In the genomic region with DNA sequence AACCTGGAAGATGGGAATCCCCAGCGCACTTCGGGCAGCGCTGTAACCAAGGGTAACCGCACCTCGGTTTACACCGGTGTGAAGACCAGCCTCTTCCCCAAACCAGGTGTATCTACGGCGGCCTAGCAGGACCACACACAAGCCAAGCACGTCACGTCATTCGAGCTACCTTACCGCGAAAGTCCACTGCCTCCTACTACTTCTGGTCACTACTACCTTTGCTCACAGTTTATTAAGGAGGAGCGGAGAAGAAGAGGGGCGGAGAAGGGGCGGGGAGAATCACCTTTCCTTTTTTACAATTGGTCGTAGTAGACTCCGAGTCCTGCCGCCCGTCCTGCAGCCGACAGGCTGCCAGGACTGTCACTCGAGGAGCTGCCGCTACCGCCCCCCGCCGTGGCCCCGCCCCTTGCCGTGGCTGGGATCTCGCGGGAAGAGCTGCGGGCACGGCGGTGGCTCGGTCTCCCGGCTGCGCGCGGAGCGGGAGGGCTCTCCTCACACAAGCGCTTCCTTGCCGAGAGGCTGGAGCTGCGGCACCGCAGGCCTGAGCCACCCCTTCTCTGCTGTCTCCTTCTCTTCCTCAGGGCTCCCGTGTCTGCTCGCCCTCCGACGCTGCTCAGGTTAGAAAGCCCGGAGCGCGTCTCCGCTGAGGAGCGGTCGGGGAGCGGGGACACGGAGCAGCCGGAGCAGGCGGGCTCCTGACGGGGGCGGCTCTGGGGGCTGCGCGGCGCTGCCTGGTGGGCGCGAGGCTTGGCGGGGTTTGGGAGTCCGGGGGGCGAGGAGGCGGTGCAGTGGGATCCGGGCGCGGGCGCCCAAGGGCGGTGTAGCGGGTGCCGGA, we compare ENCODE assay signal across 8 cellular contexts. TPM values are rescaled to one million over a fixed set of nuclear protein-coding genes. Genes with fewer than 3 reads are reported as not detected.
DNase-seq lines count a peak whose midpoint lies in the region; ATAC-seq and TF ChIP-seq lines count a peak whose summit lies in the region.

A gene (plus strand): TSS at position 495 of the 835 bp plus-strand sequence. CDS start 95,172 bp downstream, outside the sequence.

- H3K4me1 Mint-ChIP-seq in naive thymus-derived CD8-positive, alpha-beta T cell, result peaks cover 14 to 29% (median 15%) of the 10 kb centered on the region in 4 donors
- H3K4me1 Mint-ChIP-seq in stimulated activated naive B cell treated with anti-CD40 and anti-IgM and Interleukin-4, amounts not matched to agents 10 μg/mL and 1 μg/mL and 100 μg/mL, for 72 hours, result peaks cover 13 to 19% of the 10 kb centered on the region in 2 donors

- CTCF ChIA-PET in RWPE1 (lab: Yijun Ruan, JAX), result interaction anchor here (0.6 to 1.1 kb wide), 2 partner anchors 9 to 476 kb away, joined by 4 read pairs; no protein-coding TSS in a partner anchor

- peak; percentile 92 to 93 for ATAC-seq in naive thymus-derived CD8-positive, alpha-beta T cell
- ATAC-seq in stimulated activated naive B cell treated with anti-CD40 and anti-IgM and Interleukin-4, amounts not matched to agents 10 μg/mL and 1 μg/mL and 100 μg/mL, for 72 hours (replicated peaks), result peak; percentile 94 to 97

- H3K27ac ChIP-seq in RWPE1, result peak within 1 kb of the TSS; percentile 76

- DNase-seq in EH (ENCODE audit: low read depth), result peak; percentile 97
- DNase-seq in H4 (ENCODE audit: low spot score), result peak; percentile 94
- DNase-seq in LoVo (ENCODE audit: low spot score), result peak; percentile 99
- peak; percentile 100 for DNase-seq in RWPE1 (ENCODE audit: low spot score)
- DNase-seq in activated T-helper 9 cell treated with anti-CD3 and anti-CD28 coated beads, Interleukin-2, amount 50 U/mL, for 16 hours (ENCODE audit: low read depth), result peak; percentile 87
- peak; percentile 89 for DNase-seq in fibroblast of peridontal ligament (ENCODE audit: extremely low read depth)
- DNase-seq in naive thymus-derived CD8-positive, alpha-beta T cell, result peak; percentile 86 to 95 (median 92)
- peak; percentile 93 for DNase-seq in stimulated activated naive B cell treated with anti-CD40 and anti-IgM and Interleukin-4, amounts not matched to agents 10 μg/mL and 1 μg/mL and 100 μg/mL, for 72 hours

- H3K4me3 Mint-ChIP-seq in naive thymus-derived CD8-positive, alpha-beta T cell, result peak within 1 kb of the TSS; percentile 95 to 99 (median 97)
- peak within 1 kb of the TSS; percentile 95 to 96 for H3K4me3 Mint-ChIP-seq in stimulated activated naive B cell treated with anti-CD40 and anti-IgM and Interleukin-4, amounts not matched to agents 10 μg/mL and 1 μg/mL and 100 μg/mL, for 72 hours

- peaks cover 0 to 9% (median 0%) of the 10 kb centered on the region in 5 donors for H3K27me3 Mint-ChIP-seq in naive thymus-derived CD8-positive, alpha-beta T cell
- peaks cover 0 to 10% of the 10 kb centered on the region in 2 donors for H3K27me3 Mint-ChIP-seq in stimulated activated naive B cell treated with anti-CD40 and anti-IgM and Interleukin-4, amounts not matched to agents 10 μg/mL and 1 μg/mL and 100 μg/mL, for 72 hours

- TF ChIP-seq CTCF in RWPE1 (conservative IDR thresholded peaks at IDR 0.05; ENCODE audit: low read depth), result no peak

- peak within 1 kb of the TSS; percentile 83 to 98 (median 93) for H3K27ac Mint-ChIP-seq in naive thymus-derived CD8-positive, alpha-beta T cell
- peak within 1 kb of the TSS; percentile 93 for H3K27ac Mint-ChIP-seq in stimulated activated naive B cell treated with anti-CD40 and anti-IgM and Interleukin-4, amounts not matched to agents 10 μg/mL and 1 μg/mL and 100 μg/mL, for 72 hours

- no peaks in the 10 kb centered on the region for H3K9me3 Mint-ChIP-seq in naive thymus-derived CD8-positive, alpha-beta T cell
- no peaks in the 10 kb centered on the region for H3K9me3 Mint-ChIP-seq in stimulated activated naive B cell treated with anti-CD40 and anti-IgM and Interleukin-4, amounts not matched to agents 10 μg/mL and 1 μg/mL and 100 μg/mL, for 72 hours

- POLR2A ChIA-PET in RWPE1 (lab: Yijun Ruan, JAX; ENCODE audit: low non-redundant PET), result interaction anchor here (0.5 to 1.2 kb wide), 2 partner anchors 67 to 120 kb away, joined by 3 to 4 read pairs; no protein-coding TSS in a partner anchor
- POLR2A ChIA-PET in naive thymus-derived CD8-positive, alpha-beta T cell (lab: Charles Lee), result interaction anchor here (0.9 to 1.8 kb wide), 2 partner anchors 292 to 1106 kb away, joined by 4 to 8 read pairs; a partner anchor contains a TSS

- no peaks in the 10 kb centered on the region for H3K36me3 Mint-ChIP-seq in naive thymus-derived CD8-positive, alpha-beta T cell
- no peaks in the 10 kb centered on the region for H3K36me3 Mint-ChIP-seq in stimulated activated naive B cell treated with anti-CD40 and anti-IgM and Interleukin-4, amounts not matched to agents 10 μg/mL and 1 μg/mL and 100 μg/mL, for 72 hours

RNA-seq across cellular contexts. Expression of the gene that starts here (rescaled TPM):
- total RNA-seq in H4 (2014; rRNA removed; shearing (Covaris generic)), result 20.6 and 23.2 TPM in 2 replicates
- 1 to 10 TPM; 5.8 to 8.0 TPM for total RNA-seq in naive thymus-derived CD8-positive, alpha-beta T cell
- polyA plus RNA-seq in naive thymus-derived CD8-positive, alpha-beta T cell, result 1 to 10 TPM; 5.2 to 8.3 (median 5.7) TPM

Comparison
In these comparisons a context has a peak if more than half of its experiments do, and no peak if none do; other contexts are left out.
1. Peak in every context shown above with its lines: DNase-seq, ATAC-seq and H3K27ac ChIP-seq.